In the genomic region with DNA sequence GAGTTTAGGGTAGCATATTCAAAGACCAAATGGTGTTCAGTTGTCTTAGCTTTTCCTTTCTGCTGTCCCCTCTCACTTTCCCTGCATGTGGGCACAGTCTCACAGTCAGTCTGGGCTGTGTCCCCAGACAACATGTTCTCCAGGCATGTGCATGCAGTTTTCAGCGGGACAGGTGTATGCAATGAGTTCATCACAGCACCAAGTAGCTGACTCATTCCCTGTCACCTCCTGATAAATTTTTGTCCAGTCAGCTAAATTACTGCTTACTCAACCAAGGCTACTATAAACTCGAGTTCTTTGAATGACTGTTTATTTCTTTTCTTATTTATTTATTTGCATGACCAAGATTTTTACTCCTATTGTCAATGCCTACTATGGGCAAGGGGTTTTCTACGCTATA, we compare ENCODE assay signal across 22 cellular contexts.
"Had no signal": no experiment of that assay in that cellular context is flagged by ENCODE, and none has a peak within 500 bp of the region (broad histone marks: within the 10 kb centered on the region; RNA-seq: fewer than 3 reads in every experiment).

No MANE protein-coding gene starts in this region.

- H3K27me3 Mint-ChIP-seq: activated naive CD8-positive, alpha-beta T cell; naive B cell; stimulated activated naive CD8-positive, alpha-beta T cell treated with anti-CD3 and anti-CD28 coated beads, Interleukin-15, amount 100 ng/mL, for 72 hours had no signal

- H3K27ac Mint-ChIP-seq: activated naive CD8-positive, alpha-beta T cell; naive B cell; neural progenitor cell; stimulated activated naive CD8-positive, alpha-beta T cell treated with anti-CD3 and anti-CD28 coated beads, Interleukin-15, amount 100 ng/mL, for 72 hours had no signal

- H2AFZ ChIP-seq: neural progenitor cell had no signal

- H3K9me3 ChIP-seq: mucosa of descending colon, psoas muscle, right lobe of liver, suprapubic skin had no signal

- H3K4me3 ChIP-seq: lung, mucosa of descending colon, neural progenitor cell, psoas muscle, right lobe of liver, smooth muscle cell, suprapubic skin had no signal

- H3K9me3 Mint-ChIP-seq: naive B cell; neural progenitor cell; stimulated activated naive CD8-positive, alpha-beta T cell treated with anti-CD3 and anti-CD28 coated beads, Interleukin-15, amount 100 ng/mL, for 72 hours had no signal

- FAIRE-seq: keratinocyte had no signal

- DNase-seq: activated CD4-positive, alpha-beta T cell treated with anti-CD3 and anti-CD28 coated beads for 1 hour; activated gamma-delta T cell treated with Interleukin-2 at 50 U/mL for 16 hours; caudate nucleus; foreskin melanocyte; glutamatergic neuron; hypothalamus; mucosa of descending colon; naive B cell; psoas muscle; right lobe of liver; stimulated activated CD4-positive, alpha-beta T cell treated with anti-CD3 and anti-CD28 coated beads, Interleukin-4, amount 100 ng/mL, for 1 hour; stimulated activated naive CD8-positive, alpha-beta T cell treated with anti-CD3 and anti-CD28 coated beads, Interleukin-15, amount 100 ng/mL, for 72 hours; T-helper 2 cell; trophoblast cell; WERI-Rb-1 had no signal

- H3K27me3 ChIP-seq: neural progenitor cell, right lobe of liver, suprapubic skin had no signal

- H3K36me3 ChIP-seq: neural progenitor cell, right lobe of liver, suprapubic skin, WERI-Rb-1 had no signal

- H3K27ac ChIP-seq: neural progenitor cell, psoas muscle, right lobe of liver, suprapubic skin, WERI-Rb-1 had no signal

- H3K4me1 ChIP-seq: psoas muscle, right lobe of liver, suprapubic skin had no signal

- H3K4me3 Mint-ChIP-seq: activated naive CD8-positive, alpha-beta T cell; naive B cell; neural progenitor cell; stimulated activated naive CD8-positive, alpha-beta T cell treated with anti-CD3 and anti-CD28 coated beads, Interleukin-15, amount 100 ng/mL, for 72 hours had no signal

- H3K4me1 Mint-ChIP-seq: naive B cell; stimulated activated naive CD8-positive, alpha-beta T cell treated with anti-CD3 and anti-CD28 coated beads, Interleukin-15, amount 100 ng/mL, for 72 hours had no signal

- H3K9ac ChIP-seq: neural progenitor cell had no signal

- H3K4me2 ChIP-seq: neural progenitor cell, smooth muscle cell had no signal

- ATAC-seq: left lobe of liver; mucosa of descending colon; psoas muscle; stimulated activated naive CD8-positive, alpha-beta T cell treated with anti-CD3 and anti-CD28 coated beads, Interleukin-15, amount 100 ng/mL, for 72 hours had no signal

- H3K36me3 Mint-ChIP-seq: activated naive CD8-positive, alpha-beta T cell; naive B cell; neural progenitor cell had no signal
